18 cellular contexts compared by ENCODE assay signal in the genomic region with DNA sequence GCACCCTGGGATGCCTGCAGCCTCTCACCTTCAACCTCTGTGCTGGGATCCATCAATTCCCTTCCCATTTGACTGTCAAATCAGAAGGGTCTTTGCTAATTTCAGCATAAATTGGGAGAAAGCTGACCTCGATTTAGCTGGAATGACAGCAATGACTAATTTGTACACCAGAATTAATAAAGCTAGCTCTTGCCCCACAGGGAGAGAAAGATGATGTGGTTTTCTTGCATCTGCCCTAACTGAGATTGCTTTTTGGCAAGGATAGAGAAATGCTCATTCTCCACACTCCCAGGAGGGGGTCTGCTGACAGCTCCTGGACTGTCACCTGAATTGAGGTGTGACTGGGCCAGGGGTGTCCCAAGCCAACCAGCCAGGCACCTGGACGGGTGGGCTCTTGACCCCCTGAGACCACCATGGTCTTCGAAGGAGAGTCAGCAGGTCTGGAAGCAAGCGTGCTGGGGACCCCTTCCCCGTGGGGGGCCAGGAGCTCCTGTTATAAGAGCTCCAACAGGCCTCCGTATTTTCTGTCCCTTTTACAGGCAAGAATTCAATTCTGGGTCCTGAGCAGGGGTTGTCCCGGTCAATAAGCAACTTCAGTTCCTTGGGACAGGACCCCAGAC. TPM values are rescaled to one million over a fixed set of nuclear protein-coding genes. Genes with fewer than 3 reads are reported as not detected.
A peak's percentile ranks its signal among the peaks of the same experiment; 100 is the strongest.
DNase-seq lines count a peak whose midpoint lies in the region; TF ChIP-seq lines count a peak whose summit lies in the region.
"Had no signal": no experiment of that assay in that cellular context is flagged by ENCODE, and none has a peak within 500 bp of the region (broad histone marks: within the 10 kb centered on the region; RNA-seq: fewer than 3 reads in every experiment).

No MANE protein-coding gene starts in this region.

- DNase-seq in activated T-cell treated with anti-CD3 and anti-CD28 coated beads, Interleukin-2, amount 50 U/mL, for 1 hour = peak; percentile 15
- DNase-seq in activated T-cell treated with anti-CD3 and anti-CD28 coated beads for 4 hours = no peak
- DNase-seq in Peyer's patch = peak in 2 of 3 donors; percentile 29 to 33
- DNase-seq in fibroblast of mammary gland (ENCODE audit: low read depth) = peak; percentile 54
- DNase-seq in MM.1S = no peak
- DNase-seq in HEK293T (ENCODE audit: extremely low spot score) = no peak
- no peak for DNase-seq in NCI-H187 treated with DMSO at 0.1 percent for 48 hours (lab: John Stamatoyannopoulos, UW)
- DNase-seq: DMS153, EL, GOT3, KG1, NCI-H146, NCI-H2081 treated with DMSO at 0.1 percent for 48 hours, NCI-H524, Right ventricle myocardium superior had no signal

- H3F3A ChIP-seq in MM.1S (ENCODE audit: insufficient read depth, low read length) = no peaks in the 10 kb centered on the region

- H3K4me2 ChIP-seq in BLaER1 treated with 17β-estradiol and CSF1 and Interleukin-3, amounts not matched to agents 10 nM and 100 nM = peak overlapping the region in 7 of 11 experiments; percentile 3 to 94 (median 82); a peak in 6 of 22 replicates
- H3K4me2 ChIP-seq in MM.1S (ENCODE audit: low read depth, low read length) = no peak overlapping the region
- H3K4me2 ChIP-seq: A549 had no signal

- H3K4me1 ChIP-seq in BLaER1 treated with 17β-estradiol and CSF1 and Interleukin-3, amounts not matched to agents 10 nM and 100 nM = peaks cover 43 to 64% (median 51%) of the 10 kb centered on the region in 10 experiments
- H3K4me1 ChIP-seq in Peyer's patch = no peaks in the 10 kb centered on the region
- no peaks in the 10 kb centered on the region for H3K4me1 ChIP-seq in MM.1S (ENCODE audit: low read length)
- H3K4me1 ChIP-seq: A549, Caco-2 had no signal

- H3K27me3 ChIP-seq in BLaER1 treated with 17β-estradiol and CSF1 and Interleukin-3, amounts not matched to agents 10 nM and 100 nM = peaks cover 0 to 5% (median 0%) of the 10 kb centered on the region in 11 experiments; a peak in 2 of 22 replicates
- H3K27me3 ChIP-seq in Peyer's patch (no peaks in the 10 kb centered on the region), MM.1S (replicated peaks; ENCODE audit: insufficient read depth, low read length) (peaks cover 4% of the 10 kb centered on the region; the same call in 1 of the 2 replicates)

- no peak overlapping the region for H2AFZ ChIP-seq in MM.1S (ENCODE audit: low read length)

- POLR2A ChIA-PET in HEK293T (lab: Yijun Ruan, JAX) = interaction anchor here (1.2 kb wide), 1 partner anchor 13 kb away, joined by 6 read pairs; no protein-coding TSS in a partner anchor

- H3K4me3 ChIP-seq in BLaER1 treated with 17β-estradiol and CSF1 and Interleukin-3, amounts not matched to agents 10 nM and 100 nM = no peak overlapping the region
- H3K4me3 ChIP-seq in Peyer's patch (no peak overlapping the region), fibroblast of mammary gland (ENCODE audit: control insufficient read depth, low read depth, low read length) (no peak overlapping the region), MM.1S (ENCODE audit: low read length) (no peak overlapping the region)
- H3K4me3 ChIP-seq: A549 had no signal

- H3K27ac ChIP-seq in BLaER1 treated with 17β-estradiol and CSF1 and Interleukin-3, amounts not matched to agents 10 nM and 100 nM = no peak overlapping the region
- H3K27ac ChIP-seq in Peyer's patch (no peak overlapping the region), MM.1S (ENCODE audit: low read length) (no peak overlapping the region)
- H3K27ac ChIP-seq: A549 had no signal

- no peaks in the 10 kb centered on the region for H3K79me2 ChIP-seq in MM.1S (ENCODE audit: low read length)

- TF ChIP-seq POLR2A in Peyer's patch (IDR thresholded peaks at IDR 0.05) = no peak

- H3K9ac ChIP-seq in BLaER1 treated with 17β-estradiol and CSF1 and Interleukin-3, amounts not matched to agents 10 nM and 100 nM = no peak overlapping the region
- H3K9ac ChIP-seq in MM.1S (ENCODE audit: low read length) = no peak overlapping the region

- 0 out of 22 replicates have a peak, but pooled peaks cover 0 to 7% (median 0%) of the 10 kb centered on the region in 11 experiments for H4K20me1 ChIP-seq in BLaER1 treated with 17β-estradiol and CSF1 and Interleukin-3, amounts not matched to agents 10 nM and 100 nM
- H4K20me1 ChIP-seq in MM.1S (ENCODE audit: insufficient read depth, low read length) = no peaks in the 10 kb centered on the region

- H3K36me3 ChIP-seq in BLaER1 treated with 17β-estradiol and CSF1 and Interleukin-3, amounts not matched to agents 10 nM and 100 nM = no peaks in the 10 kb centered on the region
- H3K36me3 ChIP-seq in Peyer's patch = no peaks in the 10 kb centered on the region
- H3K36me3 ChIP-seq in MM.1S (replicated peaks; ENCODE audit: insufficient read depth, low read length) = no peaks in the 10 kb centered on the region

- CTCF ChIA-PET in HEK293T (lab: Yijun Ruan, JAX) = no interaction called here

- H3K9me2 ChIP-seq in MM.1S (replicated peaks; ENCODE audit: insufficient read depth, low read length) = no peaks in the 10 kb centered on the region

- no peaks in the 10 kb centered on the region for H3K9me3 ChIP-seq in BLaER1 treated with 17β-estradiol and CSF1 and Interleukin-3, amounts not matched to agents 10 nM and 100 nM (replicated peaks in 1 of 11)
- no peaks in the 10 kb centered on the region for H3K9me3 ChIP-seq in Peyer's patch
- no peaks in the 10 kb centered on the region for H3K9me3 ChIP-seq in MM.1S (replicated peaks; ENCODE audit: insufficient read depth, low read length)
- H3K9me3 ChIP-seq: A549, Caco-2 had no signal

- TF ChIP-seq CTCF in Peyer's patch (IDR thresholded peaks at IDR 0.05) = no peak
- no peak for TF ChIP-seq CTCF in fibroblast of mammary gland (conservative IDR thresholded peaks at IDR 0.05; ENCODE audit: control insufficient read depth, insufficient read depth, low read depth, low read length)
- no peak for TF ChIP-seq CTCF in MM.1S (IDR thresholded peaks at IDR 0.05; ENCODE audit: low read length)

TF ChIP-seq in HEK293T, 16 proteins besides CTCF, POLR2A, EP300 and RAD21:
- TF ChIP-seq LEF1 (IDR thresholded peaks at IDR 0.05; ENCODE audit: borderline replicate concordance) = no peak
- TF ChIP-seq NFRKB (IDR thresholded peaks at IDR 0.05) = no peak
- no peak for TF ChIP-seq SP1 (IDR thresholded peaks at IDR 0.05)
- no peak for TF ChIP-seq FOXK2 (IDR thresholded peaks at IDR 0.05)
- no peak for TF ChIP-seq ZNF384 (IDR thresholded peaks at IDR 0.05)
- TF ChIP-seq TARDBP (IDR thresholded peaks at IDR 0.05) = no peak
- no peak for TF ChIP-seq ARNT (IDR thresholded peaks at IDR 0.05)
- no peak for TF ChIP-seq FOXM1 (IDR thresholded peaks at IDR 0.05; ENCODE audit: borderline replicate concordance)
- TF ChIP-seq SUZ12 (IDR thresholded peaks at IDR 0.05) = no peak
- no peak for TF ChIP-seq CTBP1 (IDR thresholded peaks at IDR 0.05; ENCODE audit: borderline replicate concordance)
- TF ChIP-seq BHLHE40 (IDR thresholded peaks at IDR 0.05; ENCODE audit: borderline replicate concordance) = no peak
- TF ChIP-seq, protein P1, sequence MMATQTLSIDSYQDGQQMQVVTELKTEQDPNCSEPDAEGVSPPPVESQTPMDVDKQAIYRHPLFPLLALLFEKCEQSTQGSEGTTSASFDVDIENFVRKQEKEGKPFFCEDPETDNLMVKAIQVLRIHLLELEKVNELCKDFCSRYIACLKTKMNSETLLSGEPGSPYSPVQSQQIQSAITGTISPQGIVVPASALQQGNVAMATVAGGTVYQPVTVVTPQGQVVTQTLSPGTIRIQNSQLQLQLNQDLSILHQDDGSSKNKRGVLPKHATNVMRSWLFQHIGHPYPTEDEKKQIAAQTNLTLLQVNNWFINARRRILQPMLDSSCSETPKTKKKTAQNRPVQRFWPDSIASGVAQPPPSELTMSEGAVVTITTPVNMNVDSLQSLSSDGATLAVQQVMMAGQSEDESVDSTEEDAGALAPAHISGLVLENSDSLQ (IDR thresholded peaks at IDR 0.05) = no peak
- TF ChIP-seq HDGF (IDR thresholded peaks at IDR 0.05; ENCODE audit: borderline replicate concordance) = no peak
- no peak for TF ChIP-seq L3MBTL2 (conservative IDR thresholded peaks at IDR 0.05)
- TF ChIP-seq ELF4 (IDR thresholded peaks at IDR 0.05) = no peak
- no peak for TF ChIP-seq FOXA1 (IDR thresholded peaks at IDR 0.05)

RNA-seq across cellular contexts. Expression of a gene that starts 42.1 kb away (rescaled TPM):
- total RNA-seq in Peyer's patch = 100 to 1,000 TPM in 2 of 4 donors, 10 to 100 TPM in 2; 66.4 to 166 (median 101) TPM

Comparison
In these comparisons a context has a peak if more than half of its experiments do, and no peak if none do; other contexts are left out.
1. DNase-seq: peak in activated T-cell treated with anti-CD3 and anti-CD28 coated beads, Interleukin-2, amount 50 U/mL, for 1 hour (single experiment), Peyer's patch (2 of 3) and fibroblast of mammary gland (single experiment); none in activated T-cell treated with anti-CD3 and anti-CD28 coated beads for 4 hours (single experiment), MM.1S (single experiment), HEK293T (single experiment) and NCI-H187 treated with DMSO at 0.1 percent for 48 hours (single experiment).